In genomic region chr12:105834496-105834895, GRCh38 we compare ENCODE assay signal across 1 cellular context.
TF ChIP-seq lines count a peak whose summit lies in the region.

No MANE protein-coding gene starts in this region.

TF ChIP-seq in IMR-90, 13 proteins besides CTCF, POLR2A, EP300 and RAD21:
- TF ChIP-seq BHLHE40 (IDR thresholded peaks at IDR 0.05; ENCODE audit: low read depth, low read length) (no peak), MXI1 (IDR thresholded peaks at IDR 0.05; ENCODE audit: borderline replicate concordance, low read depth, low read length) (no peak), SMC3 (IDR thresholded peaks at IDR 0.05; ENCODE audit: low read depth, low read length) (no peak), MAZ (IDR thresholded peaks at IDR 0.05; ENCODE audit: borderline replicate concordance, low read depth, low read length) (no peak), FOS (IDR thresholded peaks at IDR 0.05; ENCODE audit: low read depth, low read length) (no peak), MAFK (IDR thresholded peaks at IDR 0.05; ENCODE audit: low read depth, low read length) (no peak), NFE2L2 (IDR thresholded peaks at IDR 0.05; ENCODE audit: low read depth, low read length) (no peak), USF2 (IDR thresholded peaks at IDR 0.05; ENCODE audit: low read depth, low read length) (no peak), RFX5 (IDR thresholded peaks at IDR 0.05; ENCODE audit: low read depth, low read length) (no peak)
- TF ChIP-seq, protein P1, sequence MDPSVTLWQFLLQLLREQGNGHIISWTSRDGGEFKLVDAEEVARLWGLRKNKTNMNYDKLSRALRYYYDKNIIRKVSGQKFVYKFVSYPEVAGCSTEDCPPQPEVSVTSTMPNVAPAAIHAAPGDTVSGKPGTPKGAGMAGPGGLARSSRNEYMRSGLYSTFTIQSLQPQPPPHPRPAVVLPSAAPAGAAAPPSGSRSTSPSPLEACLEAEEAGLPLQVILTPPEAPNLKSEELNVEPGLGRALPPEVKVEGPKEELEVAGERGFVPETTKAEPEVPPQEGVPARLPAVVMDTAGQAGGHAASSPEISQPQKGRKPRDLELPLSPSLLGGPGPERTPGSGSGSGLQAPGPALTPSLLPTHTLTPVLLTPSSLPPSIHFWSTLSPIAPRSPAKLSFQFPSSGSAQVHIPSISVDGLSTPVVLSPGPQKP (IDR thresholded peaks at IDR 0.05; ENCODE audit: borderline replicate concordance, low read depth, low read length) = no peak
